ENCODE assay signal across 1 cellular context in the genomic region with DNA sequence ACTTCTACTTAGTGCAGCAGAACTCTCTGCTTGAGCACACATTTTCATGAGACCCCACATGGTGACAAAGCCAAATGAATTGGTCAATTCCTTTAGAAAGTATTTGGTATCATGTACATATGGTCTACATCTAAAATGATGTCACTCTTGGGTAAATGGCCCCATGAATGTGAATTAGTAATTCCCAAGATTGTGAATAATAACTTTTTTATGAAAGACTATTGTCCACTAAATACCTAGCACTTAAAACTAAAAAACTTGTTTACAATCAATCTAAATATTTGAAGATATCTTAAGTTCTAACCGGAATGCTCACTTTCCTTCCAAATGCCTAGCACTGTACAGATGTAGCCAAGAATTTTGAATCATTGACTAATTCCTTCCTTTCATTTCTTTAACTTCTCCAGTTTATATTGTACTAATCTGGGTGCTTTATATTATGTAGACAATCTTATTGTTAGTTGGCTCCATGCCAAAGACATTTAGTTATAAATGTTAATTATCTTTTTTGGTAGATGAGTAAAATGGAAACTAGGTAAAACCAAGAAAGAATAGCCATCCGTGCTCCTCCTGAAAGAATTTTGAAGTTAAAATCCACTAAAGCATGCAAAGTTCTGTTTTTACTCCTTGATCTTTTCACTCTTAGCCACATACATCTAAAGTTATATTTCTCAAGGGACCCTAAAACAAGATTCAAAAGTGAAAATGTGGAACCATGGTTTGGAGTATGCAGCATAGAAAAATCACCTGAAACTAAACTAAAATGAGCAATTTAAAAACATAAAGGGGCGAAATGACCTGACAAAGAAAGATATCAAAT.
TF ChIP-seq lines count a peak whose summit lies in the region.

No MANE protein-coding gene starts in this region.

TF ChIP-seq in K562, 482 proteins besides CTCF, POLR2A, EP300 and RAD21 (continued from another document):
- TF ChIP-seq, protein P1, sequence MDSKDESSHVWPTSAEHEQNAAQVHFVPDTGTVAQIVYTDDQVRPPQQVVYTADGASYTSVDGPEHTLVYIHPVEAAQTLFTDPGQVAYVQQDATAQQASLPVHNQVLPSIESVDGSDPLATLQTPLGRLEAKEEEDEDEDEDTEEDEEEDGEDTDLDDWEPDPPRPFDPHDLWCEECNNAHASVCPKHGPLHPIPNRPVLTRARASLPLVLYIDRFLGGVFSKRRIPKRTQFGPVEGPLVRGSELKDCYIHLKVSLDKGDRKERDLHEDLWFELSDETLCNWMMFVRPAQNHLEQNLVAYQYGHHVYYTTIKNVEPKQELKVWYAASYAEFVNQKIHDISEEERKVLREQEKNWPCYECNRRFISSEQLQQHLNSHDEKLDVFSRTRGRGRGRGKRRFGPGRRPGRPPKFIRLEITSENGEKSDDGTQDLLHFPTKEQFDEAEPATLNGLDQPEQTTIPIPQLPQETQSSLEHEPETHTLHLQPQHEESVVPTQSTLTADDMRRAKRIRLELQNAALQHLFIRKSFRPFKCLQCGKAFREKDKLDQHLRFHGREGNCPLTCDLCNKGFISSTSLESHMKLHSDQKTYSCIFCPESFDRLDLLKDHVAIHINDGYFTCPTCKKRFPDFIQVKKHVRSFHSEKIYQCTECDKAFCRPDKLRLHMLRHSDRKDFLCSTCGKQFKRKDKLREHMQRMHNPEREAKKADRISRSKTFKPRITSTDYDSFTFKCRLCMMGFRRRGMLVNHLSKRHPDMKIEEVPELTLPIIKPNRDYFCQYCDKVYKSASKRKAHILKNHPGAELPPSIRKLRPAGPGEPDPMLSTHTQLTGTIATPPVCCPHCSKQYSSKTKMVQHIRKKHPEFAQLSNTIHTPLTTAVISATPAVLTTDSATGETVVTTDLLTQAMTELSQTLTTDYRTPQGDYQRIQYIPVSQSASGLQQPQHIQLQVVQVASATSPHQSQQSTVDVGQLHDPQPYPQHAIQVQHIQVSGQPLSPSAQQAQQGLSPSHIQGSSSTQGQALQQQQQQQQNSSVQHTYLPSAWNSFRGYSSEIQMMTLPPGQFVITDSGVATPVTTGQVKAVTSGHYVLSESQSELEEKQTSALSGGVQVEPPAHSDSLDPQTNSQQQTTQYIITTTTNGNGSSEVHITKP (IDR thresholded peaks at IDR 0.05; ENCODE audit: partially characterized antibody) = no peak
